In genomic region chr7:148049068-148049467, GRCh38 we compare ENCODE assay signal across 14 cellular contexts.
A peak's percentile ranks its signal among the peaks of the same experiment; 100 is the strongest.
DNase-seq lines count a peak whose midpoint lies in the region; ATAC-seq lines count a peak whose summit lies in the region.
"Had no signal": no experiment of that assay in that cellular context is flagged by ENCODE, and none has a peak within 500 bp of the region (broad histone marks: within the 10 kb centered on the region; RNA-seq: fewer than 3 reads in every experiment).

No MANE protein-coding gene starts in this region.

- ATAC-seq in GM18868 (IDR thresholded peaks at IDR 0.05; ENCODE audit: unreplicated experiment) (peak; percentile 35), HG02884 (IDR thresholded peaks at IDR 0.05; ENCODE audit: unreplicated experiment) (peak; percentile 48), HG03432 (IDR thresholded peaks at IDR 0.05; ENCODE audit: unreplicated experiment) (peak; percentile 71), GM19035 (IDR thresholded peaks at IDR 0.05; ENCODE audit: unreplicated experiment) (no peak)

- DNase-seq in DMS79 (lab: John Stamatoyannopoulos, UW) (no peak), NCI-H2227 (lab: John Stamatoyannopoulos, UW; ENCODE audit: unreplicated experiment) (no peak)
- DNase-seq in stimulated activated CD8-positive, alpha-beta memory T cell treated with anti-CD3 and anti-CD28 coated beads, Interleukin-4, amount 100 ng/mL, for 48 hours = no peak
- DNase-seq: BE2C; CD4-positive, alpha-beta memory T cell; DND-41; GDM1; HFFc6; NCI-H2107; NCI-H69 had no signal
